In the genomic region with DNA sequence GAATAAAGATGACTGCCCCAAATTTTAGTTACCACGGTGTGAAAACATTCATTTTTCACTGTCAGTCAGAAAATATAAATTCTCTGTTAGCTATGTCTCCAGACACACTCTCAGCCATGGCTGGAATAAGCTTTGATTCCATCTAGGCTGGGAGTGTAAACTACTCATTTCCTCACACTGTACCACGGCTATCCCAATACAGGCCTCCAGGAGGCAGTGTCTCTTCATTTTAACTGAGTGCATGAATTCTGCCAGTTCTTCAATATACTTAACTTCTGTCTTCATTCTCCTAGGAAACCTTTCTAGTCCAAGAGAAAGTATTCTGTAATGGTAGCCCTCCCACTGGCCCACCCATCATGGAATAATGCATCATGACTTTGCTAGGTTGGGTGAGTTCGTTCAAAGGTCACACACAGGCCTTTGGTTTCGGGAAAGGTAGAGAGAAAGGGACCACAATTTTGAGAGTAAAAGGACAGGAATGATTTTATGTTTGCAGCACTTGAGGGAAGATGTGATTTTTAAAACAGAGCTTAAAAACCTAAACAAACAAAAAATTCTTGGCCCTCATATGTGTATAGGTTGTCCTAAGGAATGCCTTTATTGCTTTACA, we compare ENCODE assay signal across 8 cellular contexts.
A peak's percentile ranks its signal among the peaks of the same experiment; 100 is the strongest.
DNase-seq lines count a peak whose midpoint lies in the region; ATAC-seq and TF ChIP-seq lines count a peak whose summit lies in the region.

No MANE protein-coding gene starts in this region.

- H3K9ac ChIP-seq in colonic mucosa (ENCODE audit: low read depth in 2 of 2, low read length in 2 of 2) = no peak overlapping the region
- no peak overlapping the region for H3K9ac ChIP-seq in liver (ENCODE audit: low read depth in 1 of 2, low read length in 2 of 2)

- peak; percentile 89 to 92 for TF ChIP-seq RAD21 in liver (IDR thresholded peaks at IDR 0.05)

- intact Hi-C loops in colonic mucosa (cut with DNase I) = loop anchor here (5.0 kb wide), 2 partner anchors 145 to 290 kb away; no protein-coding TSS in a partner anchor
- intact Hi-C loops in thyroid gland (cut with DNase I) = loop anchor here (5.0 to 10.0 kb wide), 2 partner anchors 145 to 293 kb away; no protein-coding TSS in a partner anchor

- peak; percentile 90 for ATAC-seq in GM21360 (IDR thresholded peaks at IDR 0.05; ENCODE audit: unreplicated experiment)
- ATAC-seq in HG03558 (IDR thresholded peaks at IDR 0.05; ENCODE audit: extremely low read depth, unreplicated experiment) = peak; percentile 51

- no peak for TF ChIP-seq POLR2A in thyroid gland (IDR thresholded peaks at IDR 0.05)

- H3K4me3 ChIP-seq in colonic mucosa (no peak overlapping the region), liver (ENCODE audit: low read depth in 1 of 3, low read length in 3 of 3) (no peak overlapping the region), thyroid gland (replicated peaks in 1 of 3) (no peak overlapping the region)

- 54% methylated on average over 4 of the region's 4 CpGs for WGBS in liver
- WGBS in thyroid gland, 2 donors = 48 to 51% methylated on average over 4 of the region's 4 CpGs

- no peaks in the 10 kb centered on the region for H3K27me3 ChIP-seq in colonic mucosa
- H3K27me3 ChIP-seq in liver (ENCODE audit: control insufficient read depth in 4 of 4, insufficient read depth in 4 of 4, low read length in 3 of 4) = no peaks in the 10 kb centered on the region
- no peaks in the 10 kb centered on the region for H3K27me3 ChIP-seq in thyroid gland

- H3K4me1 ChIP-seq in colonic mucosa (no peaks in the 10 kb centered on the region), liver (ENCODE audit: control insufficient read depth in 4 of 4, insufficient read depth in 4 of 4, low read length in 3 of 4) (no peaks in the 10 kb centered on the region), thyroid gland (peaks cover 19 to 25% of the 10 kb centered on the region in 2 donors)

- H3K9me3 ChIP-seq in colonic mucosa = no peaks in the 10 kb centered on the region
- H3K9me3 ChIP-seq in liver (ENCODE audit: control insufficient read depth in 4 of 4, low read length in 3 of 4) = no peaks in the 10 kb centered on the region
- H3K9me3 ChIP-seq in thyroid gland = no peaks in the 10 kb centered on the region

- TF ChIP-seq CTCF in colonic mucosa (IDR thresholded peaks at IDR 0.05) (peak; percentile 73), liver (IDR thresholded peaks at IDR 0.05; ENCODE audit: low read depth, low read length, missing input control) (peak; percentile 77), thyroid gland (IDR thresholded peaks at IDR 0.05) (peak; percentile 46 to 92 (median 78))

- H3K36me3 ChIP-seq in colonic mucosa (no peaks in the 10 kb centered on the region), liver (ENCODE audit: control insufficient read depth in 4 of 4, insufficient read depth in 3 of 4, low read depth in 1 of 4, low read length in 3 of 4) (no peaks in the 10 kb centered on the region), thyroid gland (no peaks in the 10 kb centered on the region)

- DNase-seq in NOMO-1 (lab: John Stamatoyannopoulos, UW; ENCODE audit: unreplicated experiment in 2 of 2) = peak; percentile 10 to 58
- no peak for DNase-seq in NOMO-1 treated with dmso at 0.1 percent for 144 hours (lab: John Stamatoyannopoulos, UW; ENCODE audit: unreplicated experiment)
- peak; percentile 37 for DNase-seq in RKO (ENCODE audit: low spot score)
- peak; percentile 86 for DNase-seq in colonic mucosa
- DNase-seq in thyroid gland = peak; percentile 71 to 78

- no peak overlapping the region for H3K27ac ChIP-seq in colonic mucosa
- no peak overlapping the region for H3K27ac ChIP-seq in liver (ENCODE audit: low read depth in 1 of 2, low read length in 2 of 2)
- H3K27ac ChIP-seq in thyroid gland = no peak overlapping the region

TF ChIP-seq in liver, 16 proteins besides CTCF, POLR2A, EP300 and RAD21:
- TF ChIP-seq GABPA (IDR thresholded peaks at IDR 0.05 in 1 of 2, conservative IDR thresholded peaks at IDR 0.05 in 1 of 2) (no peak), ATF3 (IDR thresholded peaks at IDR 0.05) (peak; percentile 12), HNF4A (conservative IDR thresholded peaks at IDR 0.05) (no peak), SP1 (IDR thresholded peaks at IDR 0.05) (no peak)
TF ChIP-seq in liver: peak in this region for 1.
